22 cellular contexts compared by ENCODE assay signal in genomic region chr4:39660045-39660444, GRCh38. TPM values are rescaled to one million over a fixed set of nuclear protein-coding genes. Genes with fewer than 3 reads are reported as not detected.
DNase-seq lines count a peak whose midpoint lies in the region; ATAC-seq and TF ChIP-seq lines count a peak whose summit lies in the region.
"Had no signal": no experiment of that assay in that cellular context is flagged by ENCODE, and none has a peak within 500 bp of the region (broad histone marks: within the 10 kb centered on the region; RNA-seq: fewer than 3 reads in every experiment).

No MANE protein-coding gene starts in this region.

- no peaks in the 10 kb centered on the region for H3K27me3 ChIP-seq in DND-41 (ENCODE audit: insufficient read depth, low read length, poor library complexity)
- no peaks in the 10 kb centered on the region for H3K27me3 ChIP-seq in vagina
- H3K27me3 ChIP-seq: BLaER1 had no signal

- H3K9ac ChIP-seq in DND-41 (ENCODE audit: low read depth, low read length): no peak overlapping the region
- H3K9ac ChIP-seq: BLaER1 had no signal

- TF ChIP-seq POLR2A in vagina (IDR thresholded peaks at IDR 0.05): no peak

- H3K4me2 ChIP-seq in DND-41 (ENCODE audit: insufficient read depth, low read length): no peak overlapping the region
- H3K4me2 ChIP-seq: A549, BLaER1, GM23338 had no signal

- no peaks in the 10 kb centered on the region for H3K36me3 Mint-ChIP-seq in nephron progenitor cell (ENCODE audit: low read depth)
- H3K36me3 Mint-ChIP-seq: CD8-positive, alpha-beta T cell; IgD-negative memory B cell had no signal

- H3K4me3 ChIP-seq in DND-41 (ENCODE audit: low read depth in 1 of 2, low read length in 2 of 2) (no peak overlapping the region), epithelial cell of esophagus (ENCODE audit: low read length) (no peak overlapping the region), vagina (no peak overlapping the region)
- H3K4me3 ChIP-seq: A549, BLaER1, GM23338 had no signal

- DNase-seq in DND-41 (no peak), HCEC 1CT (peak; percentile 15), epithelial cell of esophagus (ENCODE audit: low read depth) (peak; percentile 75), myocyte (ENCODE audit: low read depth) (peak; percentile 90), nephron progenitor cell (no peak), vagina (ENCODE audit: extremely low spot score in 2 of 2) (no peak), T-helper 2 cell (no peak), NCI-H1048 (lab: John Stamatoyannopoulos, UW) (no peak)
- DNase-seq: CD8-positive, alpha-beta T cell; DMS79; Karpas-422; NCI-H1417 treated with DMSO at 0.1 percent for 48 hours; NCI-H1930; NCI-H226; NCI-H524 treated with DMSO at 0.1 percent for 48 hours; PC-3; SIG-M5 had no signal

- no peak overlapping the region for H3K27ac ChIP-seq in DND-41 (ENCODE audit: low read length)
- H3K27ac ChIP-seq in vagina: no peak overlapping the region
- H3K27ac ChIP-seq: A549, BLaER1, RWPE1 had no signal

- no peak for ATAC-seq in DND-41 (ENCODE audit: insufficient read depth, low read depth)
- ATAC-seq: A549; CD8-positive, alpha-beta T cell; GM23338; PC-3 had no signal

- 0 out of 2 replicates have a peak overlapping the region, but pooled peaks have one; percentile 3 for H2AFZ ChIP-seq in DND-41 (ENCODE audit: low read depth, low read length)
- H2AFZ ChIP-seq: GM23338 had no signal

- no peaks in the 10 kb centered on the region for H3K4me1 Mint-ChIP-seq in nephron progenitor cell
- H3K4me1 Mint-ChIP-seq: GM23338 had no signal

- intact Hi-C loops in vagina (cut with DNase I): no loop called here

- H3K9me3 ChIP-seq in DND-41 (ENCODE audit: insufficient read depth, low read length, severe bottlenecking): no peaks in the 10 kb centered on the region
- no peaks in the 10 kb centered on the region for H3K9me3 ChIP-seq in vagina
- H3K9me3 ChIP-seq: A549, BLaER1 had no signal

- TF ChIP-seq CTCF in DND-41 (IDR thresholded peaks at IDR 0.05; ENCODE audit: borderline replicate concordance, extremely low read depth, low read length, poor library complexity, severe bottlenecking) (no peak), epithelial cell of esophagus (IDR thresholded peaks at IDR 0.05; ENCODE audit: insufficient read depth, low read depth, low read length, missing control alignments) (no peak), nephron progenitor cell (IDR thresholded peaks at IDR 0.05) (no peak), vagina (IDR thresholded peaks at IDR 0.05) (no peak)

- H3K4me3 Mint-ChIP-seq in nephron progenitor cell: no peak overlapping the region
- H3K4me3 Mint-ChIP-seq: CD8-positive, alpha-beta T cell; GM23338; IgD-negative memory B cell had no signal

- no peaks in the 10 kb centered on the region for H3K27me3 Mint-ChIP-seq in nephron progenitor cell (ENCODE audit: low read depth, poor library complexity)
- H3K27me3 Mint-ChIP-seq: IgD-negative memory B cell had no signal

- no peak overlapping the region for H3K27ac Mint-ChIP-seq in nephron progenitor cell
- H3K27ac Mint-ChIP-seq: CD8-positive, alpha-beta T cell; GM23338; IgD-negative memory B cell had no signal

- H3K9me3 Mint-ChIP-seq in nephron progenitor cell: no peaks in the 10 kb centered on the region
- H3K9me3 Mint-ChIP-seq: CD8-positive, alpha-beta T cell; GM23338; IgD-negative memory B cell had no signal

- H3K4me1 ChIP-seq in DND-41 (ENCODE audit: insufficient read depth, low read length) (no peaks in the 10 kb centered on the region), vagina (no peaks in the 10 kb centered on the region)
- H3K4me1 ChIP-seq: BLaER1 had no signal

- no peaks in the 10 kb centered on the region for H3K79me2 ChIP-seq in DND-41 (ENCODE audit: insufficient read depth, low read length)

- H3K36me3 ChIP-seq in DND-41 (ENCODE audit: insufficient read depth, low read length) (no peaks in the 10 kb centered on the region), vagina (no peaks in the 10 kb centered on the region)
- H3K36me3 ChIP-seq: BLaER1 had no signal

- no peaks in the 10 kb centered on the region for H4K20me1 ChIP-seq in DND-41 (ENCODE audit: insufficient read depth, low read length)
- H4K20me1 ChIP-seq: BLaER1 had no signal

RNA-seq across cellular contexts. Expression of gene SMIM14, which starts 21.4 kb away (rescaled TPM):
- total RNA-seq in myocyte: 16.1 and 25.4 TPM in 2 replicates
- 14.3 TPM for polyA plus RNA-seq in myocyte (2012)
- 23.8 TPM for total RNA-seq in vagina

RNA-seq across cellular contexts. Expression of gene UBE2K, which starts 37.9 kb away (rescaled TPM):
- 18.4 and 24.5 TPM in 2 replicates for total RNA-seq in myocyte
- 88.5 TPM for polyA plus RNA-seq in myocyte (2012)
- total RNA-seq in vagina: 21.4 TPM

Comparison
In these comparisons a context has a peak if more than half of its experiments do, and no peak if none do; other contexts are left out.
1. DNase-seq: peak in HCEC 1CT (single experiment), epithelial cell of esophagus (single experiment) and myocyte (single experiment); none in DND-41 (single experiment), nephron progenitor cell (single experiment), vagina (0 of 2), T-helper 2 cell (0 of 5) and NCI-H1048 (single experiment).